ENCODE assay signal across 25 cellular contexts in the genomic region with DNA sequence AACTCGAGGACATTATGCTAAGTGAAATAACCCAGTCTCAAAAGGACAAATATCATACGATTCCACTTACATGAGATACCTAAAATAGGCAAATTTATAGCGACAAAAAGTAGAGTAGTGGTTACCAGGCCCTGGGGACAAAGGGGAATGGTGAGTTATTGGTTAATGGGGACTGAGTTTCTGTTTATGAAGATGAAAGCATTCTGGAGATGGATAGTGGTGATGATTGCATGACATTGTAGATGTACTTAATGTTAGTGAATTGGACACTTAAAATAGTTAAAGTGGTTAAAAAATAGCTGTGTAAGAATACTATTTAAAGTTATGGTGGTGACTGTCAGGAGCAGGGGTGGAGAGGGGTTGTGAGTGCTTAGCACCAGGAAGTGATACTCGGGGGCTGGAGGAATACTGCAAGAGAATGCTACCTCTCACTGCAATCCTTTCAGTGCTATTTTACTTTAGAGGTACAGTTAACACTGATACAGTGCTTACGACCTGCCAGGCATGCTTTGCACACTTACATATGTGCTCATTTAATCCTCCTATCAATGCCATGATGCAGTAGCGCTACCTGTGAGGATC. TPM values are rescaled to one million over a fixed set of nuclear protein-coding genes. Genes with fewer than 3 reads are reported as not detected.
DNase-seq lines count a peak whose midpoint lies in the region; ATAC-seq and TF ChIP-seq lines count a peak whose summit lies in the region.
"Had no signal": no experiment of that assay in that cellular context is flagged by ENCODE, and none has a peak within 500 bp of the region (broad histone marks: within the 10 kb centered on the region; RNA-seq: fewer than 3 reads in every experiment).

No MANE protein-coding gene starts in this region.

- H4K20me1 ChIP-seq in BLaER1 (no peaks in the 10 kb centered on the region), OCI-LY7 (ENCODE audit: insufficient read depth, low read length) (no peaks in the 10 kb centered on the region)

- no peak overlapping the region for H3K9ac ChIP-seq in BLaER1
- H3K9ac ChIP-seq: SK-N-SH had no signal

- H3K36me3 ChIP-seq in BLaER1 (no peaks in the 10 kb centered on the region), OCI-LY7 (ENCODE audit: insufficient read depth, low read length) (no peaks in the 10 kb centered on the region)

- CTCF ChIA-PET in OCI-LY7 (lab: Charles Lee; ENCODE audit: unreplicated experiment): no interaction called here

- peak overlapping the region; percentile 11; the same call in 1 of the 2 replicates for H2AFZ ChIP-seq in OCI-LY7 (ENCODE audit: low read length)

- ATAC-seq in GM19463 (IDR thresholded peaks at IDR 0.05; ENCODE audit: unreplicated experiment) (peak; percentile 45), HG03432 (IDR thresholded peaks at IDR 0.05; ENCODE audit: unreplicated experiment) (peak; percentile 46), GM21360 (IDR thresholded peaks at IDR 0.05; ENCODE audit: unreplicated experiment) (no peak)
- ATAC-seq: PC-3 had no signal

- no peak for TF ChIP-seq CTCF in OCI-LY7 (conservative IDR thresholded peaks at IDR 0.05; ENCODE audit: low read length)
- TF ChIP-seq CTCF in GM13976 (IDR thresholded peaks at IDR 0.05; ENCODE audit: borderline replicate concordance, control extremely low read depth, extremely low read depth, insufficient read depth, missing control alignments): no peak

- H3K27ac ChIP-seq in BLaER1 (no peak overlapping the region), OCI-LY7 (ENCODE audit: low read depth, low read length, poor library complexity, severe bottlenecking) (no peak overlapping the region)

- no peaks in the 10 kb centered on the region; the same call in 1 of the 2 replicates for H3K9me3 ChIP-seq in BLaER1
- no peaks in the 10 kb centered on the region for H3K9me3 ChIP-seq in OCI-LY7 (ENCODE audit: low read length)
- H3K9me3 ChIP-seq: SK-N-SH had no signal

- no peaks in the 10 kb centered on the region for H3K79me2 ChIP-seq in OCI-LY7 (ENCODE audit: insufficient read depth, low read depth, low read length)

- DNase-seq in OCI-LY7 (ENCODE audit: low spot score): no peak
- DNase-seq in GM13976 (ENCODE audit: low spot score): no peak
- no peak for DNase-seq in HUDEP-2 (lab: John Stamatoyannopoulos, UW; ENCODE audit: unreplicated experiment in 76 of 76)
- no peak for DNase-seq in HT-29 (ENCODE audit: low spot score)
- DNase-seq: 8988T; CD4-positive, alpha-beta T cell; DMS153; GDM1; HFFc6; KG1; NCI-H1105; NCI-H1694 treated with DMSO at 0.1 percent for 48 hours; NCI-H748 treated with DMSO at 0.1 percent for 48 hours; RPMI8226; SHP77 treated with DMSO at 0.1 percent for 48 hours; SK-N-SH had no signal

- BruUV-seq in OCI-LY7 (replicated peaks; lab: Mats Ljungman, UMichigan): no TSS peak

- peaks cover 23% of the 10 kb centered on the region for H3K4me1 ChIP-seq in BLaER1
- H3K4me1 ChIP-seq in OCI-LY7 (ENCODE audit: insufficient read depth, low read length, poor library complexity, severe bottlenecking): peaks cover 7% of the 10 kb centered on the region

- intact Hi-C loops in OCI-LY7 (cut with micrococcal nuclease; ENCODE audit: unreplicated experiment): no loop called here

- H3K27me3 ChIP-seq in BLaER1: no peaks in the 10 kb centered on the region

- in situ Hi-C loops in GM13976 (cut with MboI; ENCODE audit: low sequenced_read_pairs, unreplicated experiment): no loop called here

- no peaks in the 10 kb centered on the region for H3K9me2 ChIP-seq in OCI-LY7 (ENCODE audit: insufficient read depth, low read length)
- H3K9me2 ChIP-seq: SK-N-SH had no signal

- no peak overlapping the region for H3K4me3 ChIP-seq in BLaER1
- no peak overlapping the region for H3K4me3 ChIP-seq in OCI-LY7 (ENCODE audit: low read depth, low read length, poor library complexity, severe bottlenecking)

- H3K4me2 ChIP-seq in BLaER1 (peak overlapping the region; percentile 33), OCI-LY7 (ENCODE audit: low read length) (no peak overlapping the region)
- H3K4me2 ChIP-seq: SK-N-SH had no signal

- POLR2A ChIA-PET in OCI-LY7 (lab: Charles Lee): interaction anchor here (0.9 kb wide), 1 partner anchor 20 kb away, joined by 3 read pairs; a partner anchor contains a TSS

RNA-seq across cellular contexts. Expression of a gene that starts 16.7 kb away (rescaled TPM):
- total RNA-seq in OCI-LY7 (2014; rRNA removed; shearing (Covaris generic)): not detected in 2 replicates
- not detected in 2 replicates for total RNA-seq in OCI-LY7 (2022)
- not detected in 2 replicates for total RNA-seq in HT-29 (2014; rRNA removed; shearing (Covaris generic))
- total RNA-seq: B cell; CD4-positive, alpha-beta T cell; Daoy; HFFc6; MCF 10A; NCI-H460; PC-3 had no signal

RNA-seq across cellular contexts. Expression of a gene that starts 19.9 kb away (rescaled TPM):
- 87.5 and 117 TPM in 2 replicates for total RNA-seq in OCI-LY7 (2014; rRNA removed; shearing (Covaris generic))
- 221 and 232 TPM in 2 replicates for total RNA-seq in OCI-LY7 (2022)
- 17.4 and 18.7 TPM in 2 replicates for total RNA-seq in HT-29 (2014; rRNA removed; shearing (Covaris generic))
